Comparison of ENCODE assay signal across 2 cellular contexts in genomic region chr20:370977-371754, GRCh38.
TF ChIP-seq lines count a peak whose summit lies in the region.

No MANE protein-coding gene starts in this region.

TF ChIP-seq in IMR-90, 13 proteins besides CTCF, POLR2A, EP300 and RAD21:
- no peak for TF ChIP-seq FOS (IDR thresholded peaks at IDR 0.05; ENCODE audit: low read depth, low read length)
- TF ChIP-seq CHD1 (IDR thresholded peaks at IDR 0.05; ENCODE audit: low read depth, low read length) = no peak
- no peak for TF ChIP-seq MAFK (IDR thresholded peaks at IDR 0.05; ENCODE audit: low read depth, low read length)
- no peak for TF ChIP-seq NFE2L2 (IDR thresholded peaks at IDR 0.05; ENCODE audit: low read depth, low read length)
- no peak for TF ChIP-seq RCOR1 (IDR thresholded peaks at IDR 0.05; ENCODE audit: insufficient replicate concordance, low read length)
- TF ChIP-seq MXI1 (IDR thresholded peaks at IDR 0.05; ENCODE audit: borderline replicate concordance, low read depth, low read length) = no peak
- no peak for TF ChIP-seq SMC3 (IDR thresholded peaks at IDR 0.05; ENCODE audit: low read depth, low read length)
- no peak for TF ChIP-seq MAZ (IDR thresholded peaks at IDR 0.05; ENCODE audit: borderline replicate concordance, low read depth, low read length)
- TF ChIP-seq ELK1 (IDR thresholded peaks at IDR 0.05; ENCODE audit: borderline replicate concordance, low read depth, low read length) = no peak
- no peak for TF ChIP-seq RFX5 (IDR thresholded peaks at IDR 0.05; ENCODE audit: low read depth, low read length)
- TF ChIP-seq BHLHE40 (IDR thresholded peaks at IDR 0.05; ENCODE audit: low read depth, low read length) = no peak
- no peak for TF ChIP-seq CEBPB (IDR thresholded peaks at IDR 0.05; ENCODE audit: low read depth, low read length)

TF ChIP-seq in H1, 55 proteins besides CTCF, POLR2A, EP300 and RAD21:
- no peak for TF ChIP-seq SP4 (IDR thresholded peaks at IDR 0.05; ENCODE audit: low read length)
- no peak for TF ChIP-seq CHD1 (IDR thresholded peaks at IDR 0.05; ENCODE audit: low read depth, low read length)
- TF ChIP-seq BACH1 (IDR thresholded peaks at IDR 0.05; ENCODE audit: low read length) = peak; percentile 56
- TF ChIP-seq BRCA1 (IDR thresholded peaks at IDR 0.05; ENCODE audit: low read depth, low read length) = no peak
TF ChIP-seq in H1: peak in this region for 1.
